1 cellular context compared by ENCODE assay signal in the genomic region with DNA sequence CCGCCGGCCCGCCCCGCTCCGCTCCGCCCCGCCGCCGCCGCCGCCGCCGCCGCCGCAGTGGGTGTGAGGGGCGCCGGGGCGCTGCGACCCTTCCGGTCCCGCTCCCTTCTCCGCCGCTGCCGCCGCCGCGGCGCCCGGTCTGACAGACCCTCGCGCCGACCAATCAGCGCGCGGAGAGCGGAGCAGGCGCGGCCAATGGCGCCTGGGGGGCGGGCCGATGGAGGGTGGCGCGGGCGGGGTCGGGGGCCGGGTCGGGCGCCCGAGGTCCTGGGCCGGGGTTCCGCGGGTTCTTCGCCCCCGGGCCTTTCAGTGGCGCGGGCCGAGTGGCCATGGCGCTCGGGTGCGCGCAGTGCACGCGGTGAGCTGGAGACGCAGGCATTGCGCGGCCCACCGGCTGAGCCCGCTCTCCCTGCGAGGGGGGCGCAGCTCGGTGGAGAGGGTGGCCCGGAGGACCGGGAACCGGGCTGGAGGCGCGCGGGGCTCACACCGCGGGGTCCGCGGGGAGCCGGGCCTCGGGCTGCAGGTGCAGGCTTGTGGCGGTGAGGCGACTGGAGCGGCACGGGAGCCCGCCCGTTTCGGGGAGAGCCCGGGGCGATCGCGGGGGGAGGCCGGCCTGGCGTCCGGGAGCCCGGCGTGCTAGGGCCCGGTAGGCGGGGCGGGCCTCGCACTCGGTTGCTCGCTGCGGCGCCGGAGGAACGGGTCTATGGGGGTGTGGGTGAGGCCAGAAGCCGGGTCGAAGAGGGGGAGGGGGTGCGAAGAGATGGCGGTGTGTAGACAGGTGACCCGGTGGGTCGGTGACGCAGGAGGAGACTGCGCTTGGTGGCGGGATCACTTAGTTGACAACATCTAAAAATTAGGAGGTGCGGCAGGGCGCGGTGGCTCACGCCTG.
TF ChIP-seq lines count a peak whose summit lies in the region.

A gene (minus strand): TSS at position 141 of the 889 bp plus-strand sequence. CDS start 11,522 bp downstream, outside the sequence.

TF ChIP-seq in GM12878, 131 proteins besides CTCF, POLR2A, EP300 and RAD21 (continued from another document and continues in another):
- TF ChIP-seq RAD51 (IDR thresholded peaks at IDR 0.05) (0 out of 2 replicates have a peak, but pooled peaks have one; percentile 11), HDGF (IDR thresholded peaks at IDR 0.05) (no peak), RB1 (IDR thresholded peaks at IDR 0.05; ENCODE audit: borderline replicate concordance) (peak; percentile 77; the same call in 1 of the 2 replicates), DPF2 (IDR thresholded peaks at IDR 0.05) (peak; percentile 85), BHLHE40 (IDR thresholded peaks at IDR 0.05; ENCODE audit: borderline replicate concordance in 1 of 2, low read depth in 2 of 2, low read length in 1 of 2) (peak in 1 of 2 experiments; percentile 78; a peak in 2 of 4 replicates), POLR2AphosphoS5 (IDR thresholded peaks at IDR 0.05; ENCODE audit: low read length) (0 out of 2 replicates have a peak, but pooled peaks have one; percentile 35), TARDBP (IDR thresholded peaks at IDR 0.05; ENCODE audit: borderline replicate concordance) (no peak), CHD2 (IDR thresholded peaks at IDR 0.05; ENCODE audit: borderline replicate concordance, low read depth, low read length) (peak; percentile 81), ZSCAN29 (IDR thresholded peaks at IDR 0.05) (0 out of 2 replicates have a peak, but pooled peaks have one; percentile 41), CBX5 (IDR thresholded peaks at IDR 0.05; ENCODE audit: low read depth) (no peak), JUND (IDR thresholded peaks at IDR 0.05; ENCODE audit: low read depth, low read length) (no peak), NBN (IDR thresholded peaks at IDR 0.05) (0 out of 2 replicates have a peak, but pooled peaks have one; percentile 17), CREM (IDR thresholded peaks at IDR 0.05; ENCODE audit: low read depth) (peak; percentile 23; the same call in 1 of the 2 replicates), IKZF1 (conservative IDR thresholded peaks at IDR 0.05) (peak; percentile 77), BACH1 (IDR thresholded peaks at IDR 0.05; ENCODE audit: borderline replicate concordance) (peak; percentile 70; the same call in 1 of the 2 replicates), SP1 (IDR thresholded peaks at IDR 0.05; ENCODE audit: low read depth, low read length) (peak; percentile 92), BRCA1 (IDR thresholded peaks at IDR 0.05; ENCODE audit: low read depth, low read length) (no peak), FOS (IDR thresholded peaks at IDR 0.05; ENCODE audit: borderline replicate concordance, extremely low read depth, insufficient read length) (peak; percentile 82), LARP7 (IDR thresholded peaks at IDR 0.05) (peak; percentile 97), NR2C1 (IDR thresholded peaks at IDR 0.05) (peak; percentile 10; the same call in 1 of the 2 replicates), NR2F1 (conservative IDR thresholded peaks at IDR 0.05) (peak; percentile 84), SMARCA5 (IDR thresholded peaks at IDR 0.05) (peak; percentile 23), YY1 (IDR thresholded peaks at IDR 0.05; ENCODE audit: low read depth, low read length) (peak; percentile 68; the same call in 1 of the 2 replicates), GATAD2B (conservative IDR thresholded peaks at IDR 0.05; ENCODE audit: low read depth) (peak; percentile 95), SUZ12 (IDR thresholded peaks at IDR 0.05; ENCODE audit: unreplicated experiment) (no peak), ZNF207 (IDR thresholded peaks at IDR 0.05; ENCODE audit: borderline replicate concordance) (0 out of 2 replicates have a peak, but pooled peaks have one; percentile 61)
- TF ChIP-seq, protein P1, sequence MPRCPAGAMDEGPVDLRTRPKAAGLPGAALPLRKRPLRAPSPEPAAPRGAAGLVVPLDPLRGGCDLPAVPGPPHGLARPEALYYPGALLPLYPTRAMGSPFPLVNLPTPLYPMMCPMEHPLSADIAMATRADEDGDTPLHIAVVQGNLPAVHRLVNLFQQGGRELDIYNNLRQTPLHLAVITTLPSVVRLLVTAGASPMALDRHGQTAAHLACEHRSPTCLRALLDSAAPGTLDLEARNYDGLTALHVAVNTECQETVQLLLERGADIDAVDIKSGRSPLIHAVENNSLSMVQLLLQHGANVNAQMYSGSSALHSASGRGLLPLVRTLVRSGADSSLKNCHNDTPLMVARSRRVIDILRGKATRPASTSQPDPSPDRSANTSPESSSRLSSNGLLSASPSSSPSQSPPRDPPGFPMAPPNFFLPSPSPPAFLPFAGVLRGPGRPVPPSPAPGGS (IDR thresholded peaks at IDR 0.05; ENCODE audit: borderline replicate concordance, insufficient read depth, low read depth, low read length, poor library complexity, severe bottlenecking): no peak
- TF ChIP-seq, protein P2, sequence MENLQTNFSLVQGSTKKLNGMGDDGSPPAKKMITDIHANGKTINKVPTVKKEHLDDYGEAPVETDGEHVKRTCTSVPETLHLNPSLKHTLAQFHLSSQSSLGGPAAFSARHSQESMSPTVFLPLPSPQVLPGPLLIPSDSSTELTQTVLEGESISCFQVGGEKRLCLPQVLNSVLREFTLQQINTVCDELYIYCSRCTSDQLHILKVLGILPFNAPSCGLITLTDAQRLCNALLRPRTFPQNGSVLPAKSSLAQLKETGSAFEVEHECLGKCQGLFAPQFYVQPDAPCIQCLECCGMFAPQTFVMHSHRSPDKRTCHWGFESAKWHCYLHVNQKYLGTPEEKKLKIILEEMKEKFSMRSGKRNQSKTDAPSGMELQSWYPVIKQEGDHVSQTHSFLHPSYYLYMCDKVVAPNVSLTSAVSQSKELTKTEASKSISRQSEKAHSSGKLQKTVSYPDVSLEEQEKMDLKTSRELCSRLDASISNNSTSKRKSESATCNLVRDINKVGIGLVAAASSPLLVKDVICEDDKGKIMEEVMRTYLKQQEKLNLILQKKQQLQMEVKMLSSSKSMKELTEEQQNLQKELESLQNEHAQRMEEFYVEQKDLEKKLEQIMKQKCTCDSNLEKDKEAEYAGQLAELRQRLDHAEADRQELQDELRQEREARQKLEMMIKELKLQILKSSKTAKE (IDR thresholded peaks at IDR 0.05; ENCODE audit: low read depth, poor library complexity, severe bottlenecking): no peak
- TF ChIP-seq, protein P3, sequence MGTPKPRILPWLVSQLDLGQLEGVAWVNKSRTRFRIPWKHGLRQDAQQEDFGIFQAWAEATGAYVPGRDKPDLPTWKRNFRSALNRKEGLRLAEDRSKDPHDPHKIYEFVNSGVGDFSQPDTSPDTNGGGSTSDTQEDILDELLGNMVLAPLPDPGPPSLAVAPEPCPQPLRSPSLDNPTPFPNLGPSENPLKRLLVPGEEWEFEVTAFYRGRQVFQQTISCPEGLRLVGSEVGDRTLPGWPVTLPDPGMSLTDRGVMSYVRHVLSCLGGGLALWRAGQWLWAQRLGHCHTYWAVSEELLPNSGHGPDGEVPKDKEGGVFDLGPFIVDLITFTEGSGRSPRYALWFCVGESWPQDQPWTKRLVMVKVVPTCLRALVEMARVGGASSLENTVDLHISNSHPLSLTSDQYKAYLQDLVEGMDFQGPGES (IDR thresholded peaks at IDR 0.05): peak; percentile 67; the same call in 1 of the 2 replicates
- TF ChIP-seq, protein P4, sequence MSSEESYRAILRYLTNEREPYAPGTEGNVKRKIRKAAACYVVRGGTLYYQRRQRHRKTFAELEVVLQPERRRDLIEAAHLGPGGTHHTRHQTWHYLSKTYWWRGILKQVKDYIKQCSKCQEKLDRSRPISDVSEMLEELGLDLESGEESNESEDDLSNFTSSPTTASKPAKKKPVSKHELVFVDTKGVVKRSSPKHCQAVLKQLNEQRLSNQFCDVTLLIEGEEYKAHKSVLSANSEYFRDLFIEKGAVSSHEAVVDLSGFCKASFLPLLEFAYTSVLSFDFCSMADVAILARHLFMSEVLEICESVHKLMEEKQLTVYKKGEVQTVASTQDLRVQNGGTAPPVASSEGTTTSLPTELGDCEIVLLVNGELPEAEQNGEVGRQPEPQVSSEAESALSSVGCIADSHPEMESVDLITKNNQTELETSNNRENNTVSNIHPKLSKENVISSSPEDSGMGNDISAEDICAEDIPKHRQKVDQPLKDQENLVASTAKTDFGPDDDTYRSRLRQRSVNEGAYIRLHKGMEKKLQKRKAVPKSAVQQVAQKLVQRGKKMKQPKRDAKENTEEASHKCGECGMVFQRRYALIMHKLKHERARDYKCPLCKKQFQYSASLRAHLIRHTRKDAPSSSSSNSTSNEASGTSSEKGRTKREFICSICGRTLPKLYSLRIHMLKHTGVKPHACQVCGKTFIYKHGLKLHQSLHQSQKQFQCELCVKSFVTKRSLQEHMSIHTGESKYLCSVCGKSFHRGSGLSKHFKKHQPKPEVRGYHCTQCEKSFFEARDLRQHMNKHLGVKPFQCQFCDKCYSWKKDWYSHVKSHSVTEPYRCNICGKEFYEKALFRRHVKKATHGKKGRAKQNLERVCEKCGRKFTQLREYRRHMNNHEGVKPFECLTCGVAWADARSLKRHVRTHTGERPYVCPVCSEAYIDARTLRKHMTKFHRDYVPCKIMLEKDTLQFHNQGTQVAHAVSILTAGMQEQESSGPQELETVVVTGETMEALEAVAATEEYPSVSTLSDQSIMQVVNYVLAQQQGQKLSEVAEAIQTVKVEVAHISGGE (CRISPR knock-in tag; IDR thresholded peaks at IDR 0.05): no peak
- TF ChIP-seq, protein P5, sequence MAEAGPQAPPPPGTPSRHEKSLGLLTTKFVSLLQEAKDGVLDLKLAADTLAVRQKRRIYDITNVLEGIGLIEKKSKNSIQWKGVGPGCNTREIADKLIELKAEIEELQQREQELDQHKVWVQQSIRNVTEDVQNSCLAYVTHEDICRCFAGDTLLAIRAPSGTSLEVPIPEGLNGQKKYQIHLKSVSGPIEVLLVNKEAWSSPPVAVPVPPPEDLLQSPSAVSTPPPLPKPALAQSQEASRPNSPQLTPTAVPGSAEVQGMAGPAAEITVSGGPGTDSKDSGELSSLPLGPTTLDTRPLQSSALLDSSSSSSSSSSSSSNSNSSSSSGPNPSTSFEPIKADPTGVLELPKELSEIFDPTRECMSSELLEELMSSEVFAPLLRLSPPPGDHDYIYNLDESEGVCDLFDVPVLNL (IDR thresholded peaks at IDR 0.05; ENCODE audit: low read depth, low read length): no peak
- TF ChIP-seq, protein P6, sequence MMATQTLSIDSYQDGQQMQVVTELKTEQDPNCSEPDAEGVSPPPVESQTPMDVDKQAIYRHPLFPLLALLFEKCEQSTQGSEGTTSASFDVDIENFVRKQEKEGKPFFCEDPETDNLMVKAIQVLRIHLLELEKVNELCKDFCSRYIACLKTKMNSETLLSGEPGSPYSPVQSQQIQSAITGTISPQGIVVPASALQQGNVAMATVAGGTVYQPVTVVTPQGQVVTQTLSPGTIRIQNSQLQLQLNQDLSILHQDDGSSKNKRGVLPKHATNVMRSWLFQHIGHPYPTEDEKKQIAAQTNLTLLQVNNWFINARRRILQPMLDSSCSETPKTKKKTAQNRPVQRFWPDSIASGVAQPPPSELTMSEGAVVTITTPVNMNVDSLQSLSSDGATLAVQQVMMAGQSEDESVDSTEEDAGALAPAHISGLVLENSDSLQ (IDR thresholded peaks at IDR 0.05): peak; percentile 91
- TF ChIP-seq, protein P7, sequence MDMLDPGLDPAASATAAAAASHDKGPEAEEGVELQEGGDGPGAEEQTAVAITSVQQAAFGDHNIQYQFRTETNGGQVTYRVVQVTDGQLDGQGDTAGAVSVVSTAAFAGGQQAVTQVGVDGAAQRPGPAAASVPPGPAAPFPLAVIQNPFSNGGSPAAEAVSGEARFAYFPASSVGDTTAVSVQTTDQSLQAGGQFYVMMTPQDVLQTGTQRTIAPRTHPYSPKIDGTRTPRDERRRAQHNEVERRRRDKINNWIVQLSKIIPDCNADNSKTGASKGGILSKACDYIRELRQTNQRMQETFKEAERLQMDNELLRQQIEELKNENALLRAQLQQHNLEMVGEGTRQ (IDR thresholded peaks at IDR 0.05; ENCODE audit: borderline replicate concordance, low read depth, low read length): no peak
- TF ChIP-seq, protein P8, sequence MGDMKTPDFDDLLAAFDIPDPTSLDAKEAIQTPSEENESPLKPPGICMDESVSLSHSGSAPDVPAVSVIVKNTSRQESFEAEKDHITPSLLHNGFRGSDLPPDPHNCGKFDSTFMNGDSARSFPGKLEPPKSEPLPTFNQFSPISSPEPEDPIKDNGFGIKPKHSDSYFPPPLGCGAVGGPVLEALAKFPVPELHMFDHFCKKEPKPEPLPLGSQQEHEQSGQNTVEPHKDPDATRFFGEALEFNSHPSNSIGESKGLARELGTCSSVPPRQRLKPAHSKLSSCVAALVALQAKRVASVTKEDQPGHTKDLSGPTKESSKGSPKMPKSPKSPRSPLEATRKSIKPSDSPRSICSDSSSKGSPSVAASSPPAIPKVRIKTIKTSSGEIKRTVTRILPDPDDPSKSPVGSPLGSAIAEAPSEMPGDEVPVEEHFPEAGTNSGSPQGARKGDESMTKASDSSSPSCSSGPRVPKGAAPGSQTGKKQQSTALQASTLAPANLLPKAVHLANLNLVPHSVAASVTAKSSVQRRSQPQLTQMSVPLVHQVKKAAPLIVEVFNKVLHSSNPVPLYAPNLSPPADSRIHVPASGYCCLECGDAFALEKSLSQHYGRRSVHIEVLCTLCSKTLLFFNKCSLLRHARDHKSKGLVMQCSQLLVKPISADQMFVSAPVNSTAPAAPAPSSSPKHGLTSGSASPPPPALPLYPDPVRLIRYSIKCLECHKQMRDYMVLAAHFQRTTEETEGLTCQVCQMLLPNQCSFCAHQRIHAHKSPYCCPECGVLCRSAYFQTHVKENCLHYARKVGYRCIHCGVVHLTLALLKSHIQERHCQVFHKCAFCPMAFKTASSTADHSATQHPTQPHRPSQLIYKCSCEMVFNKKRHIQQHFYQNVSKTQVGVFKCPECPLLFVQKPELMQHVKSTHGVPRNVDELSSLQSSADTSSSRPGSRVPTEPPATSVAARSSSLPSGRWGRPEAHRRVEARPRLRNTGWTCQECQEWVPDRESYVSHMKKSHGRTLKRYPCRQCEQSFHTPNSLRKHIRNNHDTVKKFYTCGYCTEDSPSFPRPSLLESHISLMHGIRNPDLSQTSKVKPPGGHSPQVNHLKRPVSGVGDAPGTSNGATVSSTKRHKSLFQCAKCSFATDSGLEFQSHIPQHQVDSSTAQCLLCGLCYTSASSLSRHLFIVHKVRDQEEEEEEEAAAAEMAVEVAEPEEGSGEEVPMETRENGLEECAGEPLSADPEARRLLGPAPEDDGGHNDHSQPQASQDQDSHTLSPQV (IDR thresholded peaks at IDR 0.05): no peak
- TF ChIP-seq, protein P9, sequence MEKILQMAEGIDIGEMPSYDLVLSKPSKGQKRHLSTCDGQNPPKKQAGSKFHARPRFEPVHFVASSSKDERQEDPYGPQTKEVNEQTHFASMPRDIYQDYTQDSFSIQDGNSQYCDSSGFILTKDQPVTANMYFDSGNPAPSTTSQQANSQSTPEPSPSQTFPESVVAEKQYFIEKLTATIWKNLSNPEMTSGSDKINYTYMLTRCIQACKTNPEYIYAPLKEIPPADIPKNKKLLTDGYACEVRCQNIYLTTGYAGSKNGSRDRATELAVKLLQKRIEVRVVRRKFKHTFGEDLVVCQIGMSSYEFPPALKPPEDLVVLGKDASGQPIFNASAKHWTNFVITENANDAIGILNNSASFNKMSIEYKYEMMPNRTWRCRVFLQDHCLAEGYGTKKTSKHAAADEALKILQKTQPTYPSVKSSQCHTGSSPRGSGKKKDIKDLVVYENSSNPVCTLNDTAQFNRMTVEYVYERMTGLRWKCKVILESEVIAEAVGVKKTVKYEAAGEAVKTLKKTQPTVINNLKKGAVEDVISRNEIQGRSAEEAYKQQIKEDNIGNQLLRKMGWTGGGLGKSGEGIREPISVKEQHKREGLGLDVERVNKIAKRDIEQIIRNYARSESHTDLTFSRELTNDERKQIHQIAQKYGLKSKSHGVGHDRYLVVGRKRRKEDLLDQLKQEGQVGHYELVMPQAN (conservative IDR thresholded peaks at IDR 0.05): peak; percentile 89
